In genomic region chr15:63487076-63487757, GRCh38 we compare ENCODE assay signal across 8 cellular contexts. TPM values are rescaled to one million over a fixed set of nuclear protein-coding genes. Genes with fewer than 3 reads are reported as not detected.
A peak's percentile ranks its signal among the peaks of the same experiment; 100 is the strongest.
DNase-seq lines count a peak whose midpoint lies in the region; ATAC-seq, FAIRE-seq and TF ChIP-seq lines count a peak whose summit lies in the region.

No MANE protein-coding gene starts in this region.

- H3K9me3 ChIP-seq in CD8-positive, alpha-beta memory T cell (ENCODE audit: low read length), result no peaks in the 10 kb centered on the region
- H3K9me3 ChIP-seq in gastrocnemius medialis, result no peaks in the 10 kb centered on the region

- no peak overlapping the region for H3K4me3 ChIP-seq in CD8-positive, alpha-beta memory T cell (ENCODE audit: low read length)
- H3K4me3 ChIP-seq in LNCaP clone FGC (ENCODE audit: low read depth, low read length) (no peak overlapping the region), gastrocnemius medialis (no peak overlapping the region)

- no peak overlapping the region for H3K27ac ChIP-seq in CD8-positive, alpha-beta memory T cell (ENCODE audit: low read depth, low read length)
- H3K27ac ChIP-seq in gastrocnemius medialis, result no peak overlapping the region

- peak overlapping the region in 6 of 8 donors; percentile 78 to 92 (median 89) for H3K27ac Mint-ChIP-seq in CD8-positive, alpha-beta memory T cell

- POLR2A ChIA-PET in CD8-positive, alpha-beta memory T cell (lab: Charles Lee), result interaction anchor here (1.0 to 2.9 kb wide), 6 partner anchors 10 to 21 kb away, joined by 3 to 33 read pairs (median 8); partner anchors contain the start of gene USP3

- in situ Hi-C loops in gastrocnemius medialis (cut with MboI; ENCODE audit: low sequenced_read_pairs in 4 of 4), result loop anchor here in 2 of 4 donors (10.0 kb wide), 2 partner anchors 108 to 118 kb away; partner anchors contain the start of gene FBXL22 (in 1 of the 2)

- DNase-seq in CD8-positive, alpha-beta memory T cell, result peak; percentile 78 to 91 (median 83)
- DNase-seq in LNCaP clone FGC (ENCODE audit: low read depth) (no peak), T-helper 9 cell (peak; percentile 87), amniotic epithelial cell (ENCODE audit: low read depth) (peak; percentile 69), left ventricle myocardium superior (peak; percentile 94), gastrocnemius medialis (peak; percentile 70 to 78), RCC 7860 (ENCODE audit: low spot score) (no peak)

- CTCF ChIA-PET in CD8-positive, alpha-beta memory T cell (lab: Charles Lee), result interaction anchor here (0.6 to 5.3 kb wide), 32 partner anchors 10 to 665 kb away, joined by 3 to 113 read pairs (median 4); partner anchors contain the start of genes SNX22 and USP3

- TF ChIP-seq CTCF in LNCaP clone FGC (IDR thresholded peaks at IDR 0.05; ENCODE audit: control insufficient read depth, extremely low read depth, insufficient read depth), result peak; percentile 33
- peak; percentile 76 to 94 (median 82) for TF ChIP-seq CTCF in gastrocnemius medialis (IDR thresholded peaks at IDR 0.05 in 4 of 5, conservative IDR thresholded peaks at IDR 0.05 in 1 of 5)

- H3K36me3 ChIP-seq in CD8-positive, alpha-beta memory T cell (ENCODE audit: insufficient read depth, low read length), result no peaks in the 10 kb centered on the region
- H3K36me3 ChIP-seq in gastrocnemius medialis, result no peaks in the 10 kb centered on the region

- H3K4me1 ChIP-seq in CD8-positive, alpha-beta memory T cell (ENCODE audit: insufficient read depth, low read length), result peaks cover 60% of the 10 kb centered on the region
- no peaks in the 10 kb centered on the region for H3K4me1 ChIP-seq in gastrocnemius medialis

- peaks cover 41 to 66% (median 66%) of the 10 kb centered on the region in 3 donors for H3K4me1 Mint-ChIP-seq in CD8-positive, alpha-beta memory T cell

- peaks cover 0 to 2% (median 0%) of the 10 kb centered on the region in 3 donors for H3K36me3 Mint-ChIP-seq in CD8-positive, alpha-beta memory T cell

- no peaks in the 10 kb centered on the region for H3K9me3 Mint-ChIP-seq in CD8-positive, alpha-beta memory T cell

- ATAC-seq in GM21367 (IDR thresholded peaks at IDR 0.05; ENCODE audit: unreplicated experiment), result peak; percentile 37
- ATAC-seq in left ventricle myocardium superior, result peak; percentile 91
- peak; percentile 88 to 90 for ATAC-seq in gastrocnemius medialis

- H3K27me3 Mint-ChIP-seq in CD8-positive, alpha-beta memory T cell, result no peaks in the 10 kb centered on the region

- H3K4me3 Mint-ChIP-seq in CD8-positive, alpha-beta memory T cell, result peak overlapping the region in 6 of 7 donors; percentile 49 to 79 (median 67)

- H3K27me3 ChIP-seq in CD8-positive, alpha-beta memory T cell (ENCODE audit: insufficient read depth, low read length, poor library complexity, severe bottlenecking), result no peaks in the 10 kb centered on the region
- H3K27me3 ChIP-seq in gastrocnemius medialis, result no peaks in the 10 kb centered on the region

- intact Hi-C loops in left ventricle myocardium superior (cut with micrococcal nuclease), result no loop called here
- intact Hi-C loops in gastrocnemius medialis (cut with DNase I; ENCODE audit: low total_unique reads), result loop anchor here (2.0 to 5.0 kb wide), 2 partner anchors 18 to 110 kb away; partner anchors contain the start of genes FBXL22 and USP3

- no peak for FAIRE-seq in RCC 7860 (lab: Jason Lieb, UNC)

- no peak for TF ChIP-seq POLR2A in gastrocnemius medialis (IDR thresholded peaks at IDR 0.05)

RNA-seq across cellular contexts. Expression of gene USP3, which starts 17.2 kb away (rescaled TPM):
- 10 to 100 TPM; 36.6 to 38.0 TPM for total RNA-seq in CD8-positive, alpha-beta memory T cell
- polyA plus RNA-seq in CD8-positive, alpha-beta memory T cell, result 50.7 TPM
- total RNA-seq in left ventricle myocardium superior, result 18.1 TPM
- 10 to 100 TPM; 12.1 to 29.4 (median 15.5) TPM for total RNA-seq in gastrocnemius medialis

Comparison
In these comparisons a context has a peak if more than half of its experiments do, and no peak if none do; other contexts are left out.
1. DNase-seq: peak in CD8-positive, alpha-beta memory T cell (5 of 5), T-helper 9 cell (single experiment), amniotic epithelial cell (single experiment), left ventricle myocardium superior (single experiment) and gastrocnemius medialis (2 of 2); none in LNCaP clone FGC (single experiment) and RCC 7860 (single experiment).
2. ATAC-seq: peak in every context shown above with its lines; median percentile 91 in left ventricle myocardium superior; 89 in gastrocnemius medialis; 37 in GM21367.